ENCODE assay signal across 8 cellular contexts in genomic region chr17:50661795-50662391, GRCh38. TPM values are rescaled to one million over a fixed set of nuclear protein-coding genes. Genes with fewer than 3 reads are reported as not detected.
DNase-seq lines count a peak whose midpoint lies in the region; ATAC-seq, FAIRE-seq and TF ChIP-seq lines count a peak whose summit lies in the region.

No MANE protein-coding gene starts in this region.

- no peaks in the 10 kb centered on the region for H3K4me1 ChIP-seq in CD8-positive, alpha-beta T cell (ENCODE audit: insufficient read depth, low read length)

- no peak overlapping the region for H3K27ac ChIP-seq in CD8-positive, alpha-beta T cell (ENCODE audit: low read depth, low read length)

- TF ChIP-seq CTCF in CD8-positive, alpha-beta T cell (IDR thresholded peaks at IDR 0.05), result no peak

- intact Hi-C loops in CD8-positive, alpha-beta T cell (cut with DNase I, micrococcal nuclease), result no loop called here

- H3K4me3 ChIP-seq in CD8-positive, alpha-beta T cell (ENCODE audit: low read depth, low read length), result no peak overlapping the region

- H3K27ac Mint-ChIP-seq in CD8-positive, alpha-beta T cell, result no peak overlapping the region

- H3K36me3 ChIP-seq in CD8-positive, alpha-beta T cell (ENCODE audit: insufficient read depth, low read length), result no peaks in the 10 kb centered on the region

- FAIRE-seq in islet of Langerhans (lab: Jason Lieb, UNC), result peak; percentile 65

- no peaks in the 10 kb centered on the region for H3K36me3 Mint-ChIP-seq in CD8-positive, alpha-beta T cell

- H3K4me3 Mint-ChIP-seq in CD8-positive, alpha-beta T cell, result no peak overlapping the region

- POLR2A ChIA-PET in CD8-positive, alpha-beta T cell (lab: Charles Lee), result no interaction called here

- ATAC-seq in HG02678 (IDR thresholded peaks at IDR 0.05; ENCODE audit: unreplicated experiment), result no peak
- no peak for ATAC-seq in CD8-positive, alpha-beta T cell

- peaks cover 3% of the 10 kb centered on the region for H3K4me1 Mint-ChIP-seq in CD8-positive, alpha-beta T cell (ENCODE audit: low read depth)

- DNase-seq in activated CD8-positive, alpha-beta memory T cell treated with anti-CD3 and anti-CD28 coated beads, Interleukin-2, amount 50 U/mL, for 48 hours, result peak; percentile 57
- no peak for DNase-seq in activated CD8-positive, alpha-beta memory T cell treated with anti-CD3 and anti-CD28 coated beads, Interleukin-2, amount 50 U/mL, for 4 hours
- DNase-seq in NCI-H510A treated with DMSO at 0.1 percent for 48 hours (lab: John Stamatoyannopoulos, UW), result peak; percentile 84
- peak; percentile 94 for DNase-seq in amniotic epithelial cell (ENCODE audit: low read depth)
- peak; percentile 5 for DNase-seq in stimulated activated CD8-positive, alpha-beta memory T cell treated with anti-CD3 and anti-CD28 coated beads, Interleukin-7, amount 100 ng/mL, for 24 hours (ENCODE audit: low read depth)
- DNase-seq in CD8-positive, alpha-beta T cell, result no peak

- H3K9me3 ChIP-seq in CD8-positive, alpha-beta T cell (ENCODE audit: low read length), result no peaks in the 10 kb centered on the region

- CTCF ChIA-PET in CD8-positive, alpha-beta T cell (lab: Charles Lee), result interaction anchor here (1.3 kb wide), 1 partner anchor 31 kb away, joined by 3 read pairs; no protein-coding TSS in a partner anchor

- H3K27me3 Mint-ChIP-seq in CD8-positive, alpha-beta T cell (ENCODE audit: low read depth), result peaks cover 2% of the 10 kb centered on the region

- H3K27me3 ChIP-seq in CD8-positive, alpha-beta T cell (ENCODE audit: insufficient read depth, low read length), result no peaks in the 10 kb centered on the region

- H3K9me3 Mint-ChIP-seq in CD8-positive, alpha-beta T cell, result no peaks in the 10 kb centered on the region

RNA-seq across cellular contexts. Expression of gene ABCC3, which starts 27.2 kb away (rescaled TPM):
- total RNA-seq in CD8-positive, alpha-beta T cell, result not detected

RNA-seq across cellular contexts. Expression of gene ANKRD40, which starts 45.8 kb away (rescaled TPM):
- 10 to 100 TPM; 23.1 to 24.7 TPM for total RNA-seq in CD8-positive, alpha-beta T cell

RNA-seq across cellular contexts. Expression of gene LUC7L3, which starts 57.5 kb away (rescaled TPM):
- 10 to 100 TPM; 90.0 to 96.1 TPM for total RNA-seq in CD8-positive, alpha-beta T cell

Comparison
In these comparisons a context has a peak if more than half of its experiments do, and no peak if none do; other contexts are left out.
1. DNase-seq: peak in activated CD8-positive, alpha-beta memory T cell treated with anti-CD3 and anti-CD28 coated beads, Interleukin-2, amount 50 U/mL, for 48 hours (single experiment), NCI-H510A treated with DMSO at 0.1 percent for 48 hours (single experiment), amniotic epithelial cell (single experiment) and stimulated activated CD8-positive, alpha-beta memory T cell treated with anti-CD3 and anti-CD28 coated beads, Interleukin-7, amount 100 ng/mL, for 24 hours (single experiment); none in activated CD8-positive, alpha-beta memory T cell treated with anti-CD3 and anti-CD28 coated beads, Interleukin-2, amount 50 U/mL, for 4 hours (single experiment) and CD8-positive, alpha-beta T cell (0 of 7).